In genomic region chr16:8931864-8932263, GRCh38 we compare ENCODE assay signal across 8 cellular contexts. TPM values are rescaled to one million over a fixed set of nuclear protein-coding genes. Genes with fewer than 3 reads are reported as not detected.
DNase-seq lines count a peak whose midpoint lies in the region; ATAC-seq, FAIRE-seq and TF ChIP-seq lines count a peak whose summit lies in the region.

No MANE protein-coding gene starts in this region.

- H3K4me2 ChIP-seq in OCI-LY7 (ENCODE audit: low read length) (no peak overlapping the region), astrocyte (ENCODE audit: low read length) (no peak overlapping the region)

- H4K20me1 ChIP-seq in OCI-LY7 (ENCODE audit: insufficient read depth, low read length): peaks cover 53% of the 10 kb centered on the region
- peaks cover 100% of the 10 kb centered on the region for H4K20me1 ChIP-seq in astrocyte (ENCODE audit: insufficient read depth, low read length)

- H3K9me2 ChIP-seq in OCI-LY7 (ENCODE audit: insufficient read depth, low read length): no peaks in the 10 kb centered on the region

- H3K27me3 ChIP-seq in astrocyte (ENCODE audit: insufficient read depth, low read length) (no peaks in the 10 kb centered on the region), liver (ENCODE audit: control insufficient read depth in 4 of 4, insufficient read depth in 4 of 4, low read length in 3 of 4) (no peaks in the 10 kb centered on the region), WERI-Rb-1 (ENCODE audit: insufficient read depth, low read depth, severe bottlenecking) (no peaks in the 10 kb centered on the region)

- H2AFZ ChIP-seq in OCI-LY7 (ENCODE audit: low read length) (no peak overlapping the region), astrocyte (ENCODE audit: low read depth, low read length) (no peak overlapping the region)

- CTCF ChIA-PET in Calu3 (lab: Charles Lee): interaction anchor here (0.9 to 1.0 kb wide), 2 partner anchors 63 to 77 kb away, joined by 4 read pairs; partner anchors contain the start of gene CARHSP1
- CTCF ChIA-PET in OCI-LY7 (lab: Charles Lee; ENCODE audit: unreplicated experiment): no interaction called here

- no peak overlapping the region for H3K27ac Mint-ChIP-seq in Calu3 (ENCODE audit: unreplicated experiment)
- no peak overlapping the region for H3K27ac Mint-ChIP-seq in astrocyte (ENCODE audit: unreplicated experiment)
- no peak overlapping the region for H3K27ac Mint-ChIP-seq in type B pancreatic cell

- TF ChIP-seq CTCF in Calu3 (IDR thresholded peaks at IDR 0.05; ENCODE audit: unreplicated experiment) (no peak), OCI-LY7 (conservative IDR thresholded peaks at IDR 0.05; ENCODE audit: low read length) (no peak), astrocyte (IDR thresholded peaks at IDR 0.05; ENCODE audit: insufficient read depth, low read depth, low read length) (no peak), liver (IDR thresholded peaks at IDR 0.05; ENCODE audit: low read depth, low read length, missing input control) (no peak), type B pancreatic cell (conservative IDR thresholded peaks at IDR 0.05) (no peak), WERI-Rb-1 (IDR thresholded peaks at IDR 0.05; ENCODE audit: low read depth, low read length) (no peak)

- no peaks in the 10 kb centered on the region for H3K9me3 Mint-ChIP-seq in Calu3 (ENCODE audit: low read depth, unreplicated experiment)
- no peaks in the 10 kb centered on the region for H3K9me3 Mint-ChIP-seq in astrocyte (ENCODE audit: unreplicated experiment)
- no peaks in the 10 kb centered on the region for H3K9me3 Mint-ChIP-seq in type B pancreatic cell

- FAIRE-seq in astrocyte (lab: Jason Lieb, UNC): no peak

- H3K9me3 ChIP-seq in OCI-LY7 (ENCODE audit: low read length) (no peaks in the 10 kb centered on the region), astrocyte (ENCODE audit: insufficient read depth, low read depth, low read length) (no peaks in the 10 kb centered on the region), liver (ENCODE audit: control insufficient read depth in 4 of 4, low read length in 3 of 4) (no peaks in the 10 kb centered on the region), WERI-Rb-1 (ENCODE audit: severe bottlenecking) (no peaks in the 10 kb centered on the region)

- ATAC-seq in GM18511 (IDR thresholded peaks at IDR 0.05; ENCODE audit: unreplicated experiment): no peak

- H3K4me1 ChIP-seq in OCI-LY7 (ENCODE audit: insufficient read depth, low read length, poor library complexity, severe bottlenecking) (peaks cover 10% of the 10 kb centered on the region), astrocyte (ENCODE audit: insufficient read depth, low read length) (no peaks in the 10 kb centered on the region), liver (ENCODE audit: control insufficient read depth in 4 of 4, insufficient read depth in 4 of 4, low read length in 3 of 4) (peaks cover 0 to 16% (median 4%) of the 10 kb centered on the region in 4 donors)

- TF ChIP-seq RAD21 in liver (IDR thresholded peaks at IDR 0.05): peak in 1 of 2 donors; percentile 12

- intact Hi-C loops in Calu3 (cut with micrococcal nuclease; ENCODE audit: unreplicated experiment): no loop called here
- intact Hi-C loops in OCI-LY7 (cut with micrococcal nuclease; ENCODE audit: unreplicated experiment): no loop called here

- peaks cover 34% of the 10 kb centered on the region for H3K36me3 ChIP-seq in OCI-LY7 (ENCODE audit: insufficient read depth, low read length)
- H3K36me3 ChIP-seq in astrocyte (ENCODE audit: insufficient read depth, low read length): peaks cover 10% of the 10 kb centered on the region
- H3K36me3 ChIP-seq in liver (ENCODE audit: control insufficient read depth in 4 of 4, insufficient read depth in 3 of 4, low read depth in 1 of 4, low read length in 3 of 4): peaks cover 2 to 19% (median 6%) of the 10 kb centered on the region in 4 donors
- peaks cover 30% of the 10 kb centered on the region for H3K36me3 ChIP-seq in WERI-Rb-1

- H3K79me2 ChIP-seq in OCI-LY7 (ENCODE audit: insufficient read depth, low read depth, low read length) (peaks cover 50% of the 10 kb centered on the region), astrocyte (ENCODE audit: insufficient read depth, low read length) (peaks cover 98% of the 10 kb centered on the region)

- H3K27me3 Mint-ChIP-seq in Calu3 (ENCODE audit: unreplicated experiment): no peaks in the 10 kb centered on the region
- H3K27me3 Mint-ChIP-seq in astrocyte (ENCODE audit: low read depth, unreplicated experiment): no peaks in the 10 kb centered on the region
- H3K27me3 Mint-ChIP-seq in type B pancreatic cell: no peaks in the 10 kb centered on the region

- DNase-seq in Calu3 (peak; percentile 54), OCI-LY7 (ENCODE audit: low spot score) (peak; percentile 52), astrocyte (ENCODE audit: low read depth) (peak; percentile 45), type B pancreatic cell (ENCODE audit: extremely low spot score, unreplicated experiment) (no peak), cerebellum (ENCODE audit: low spot score) (no peak), WERI-Rb-1 (no peak)

- H3K36me3 Mint-ChIP-seq in Calu3 (ENCODE audit: insufficient read depth, unreplicated experiment) (peaks cover 21% of the 10 kb centered on the region), astrocyte (ENCODE audit: low read depth, unreplicated experiment) (peaks cover 2% of the 10 kb centered on the region), type B pancreatic cell (peaks cover 27% of the 10 kb centered on the region)

- POLR2A ChIA-PET in OCI-LY7 (lab: Charles Lee): no interaction called here

- H3K27ac ChIP-seq in OCI-LY7 (ENCODE audit: low read depth, low read length, poor library complexity, severe bottlenecking) (no peak overlapping the region), astrocyte (ENCODE audit: low read depth, low read length) (no peak overlapping the region), liver (ENCODE audit: low read depth in 1 of 2, low read length in 2 of 2) (no peak overlapping the region), WERI-Rb-1 (no peak overlapping the region)

- no peak overlapping the region for H3K9ac ChIP-seq in astrocyte (ENCODE audit: low read length)
- no peak overlapping the region for H3K9ac ChIP-seq in liver (ENCODE audit: low read depth in 1 of 2, low read length in 2 of 2)

- BruUV-seq in Calu3 (replicated peaks; lab: Mats Ljungman, UMichigan): no TSS peak
- no TSS peak for BruUV-seq in OCI-LY7 (replicated peaks; lab: Mats Ljungman, UMichigan)

- H3K4me3 ChIP-seq in OCI-LY7 (ENCODE audit: low read depth, low read length, poor library complexity, severe bottlenecking) (no peak overlapping the region), astrocyte (ENCODE audit: insufficient read depth, low read depth, low read length) (no peak overlapping the region), liver (ENCODE audit: low read depth in 1 of 3, low read length in 3 of 3) (no peak overlapping the region), WERI-Rb-1 (ENCODE audit: low read depth, low read length) (no peak overlapping the region)

- H3K4me3 Mint-ChIP-seq in Calu3 (ENCODE audit: low read depth, unreplicated experiment) (no peak overlapping the region), astrocyte (ENCODE audit: unreplicated experiment) (no peak overlapping the region), type B pancreatic cell (peak overlapping the region; percentile 30)

- H3K4me1 Mint-ChIP-seq in Calu3 (ENCODE audit: low read depth, unreplicated experiment): peaks cover 22% of the 10 kb centered on the region
- peaks cover 19% of the 10 kb centered on the region for H3K4me1 Mint-ChIP-seq in astrocyte (ENCODE audit: low read depth, unreplicated experiment)
- peaks cover 43% of the 10 kb centered on the region for H3K4me1 Mint-ChIP-seq in type B pancreatic cell (ENCODE audit: unreplicated experiment)

- WGBS in liver: 45% methylated on average over 6 of the region's 6 CpGs

TF ChIP-seq in liver, 16 proteins besides CTCF, POLR2A, EP300 and RAD21:
- no peak for TF ChIP-seq JUND (IDR thresholded peaks at IDR 0.05)
- peak; percentile 100 for TF ChIP-seq REST (IDR thresholded peaks at IDR 0.05)

RNA-seq across cellular contexts. Expression of gene USP7, which starts 31.8 kb away (rescaled TPM):
- total RNA-seq in Calu3 (2022) (126 and 165 TPM in 2 replicates), OCI-LY7 (2022) (127 and 132 TPM in 2 replicates), astrocyte (93.6 and 96.9 TPM in 2 replicates), liver (10 to 100 TPM; 56.3 to 85.6 TPM), type B pancreatic cell (ENCODE audit: low replicate concordance) (106 and 118 TPM in 2 replicates), cerebellum (108 TPM)
- 46.4 and 61.5 TPM in 2 replicates for total RNA-seq in OCI-LY7 (2014; rRNA removed; shearing (Covaris generic))
- 10 to 100 TPM; 13.7 to 19.1 TPM for polyA plus RNA-seq in liver

RNA-seq across cellular contexts. Expression of gene LITAFD, which starts 49.7 kb away (rescaled TPM):
- total RNA-seq in Calu3 (2022): not detected in 2 replicates
- total RNA-seq in OCI-LY7 (2014; rRNA removed; shearing (Covaris generic)): not detected in 2 replicates
- not detected in 2 replicates for total RNA-seq in OCI-LY7 (2022)
- not detected in 2 replicates for total RNA-seq in astrocyte
- not detected for total RNA-seq in liver
- polyA plus RNA-seq in liver: not detected
- not detected in 2 replicates for total RNA-seq in type B pancreatic cell (ENCODE audit: low replicate concordance)
- total RNA-seq in cerebellum: not detected

Comparison
In these comparisons a context has a peak if more than half of its experiments do, and no peak if none do; other contexts are left out.
1. DNase-seq: peak in Calu3 (single experiment), OCI-LY7 (single experiment) and astrocyte (single experiment); none in type B pancreatic cell (single experiment), cerebellum (single experiment) and WERI-Rb-1 (single experiment).